ENCODE assay signal across 27 cellular contexts in genomic region chr22:38827510-38827909, GRCh38.
"Had no signal": no experiment of that assay in that cellular context is flagged by ENCODE, and none has a peak within 500 bp of the region (broad histone marks: within the 10 kb centered on the region; RNA-seq: fewer than 3 reads in every experiment).

No MANE protein-coding gene starts in this region.

- ATAC-seq: stimulated activated effector memory CD8-positive, alpha-beta T cell treated with anti-CD3 and anti-CD28 coated beads, Interleukin-12 subunit alpha, Interleukin-12 subunit beta, amount 100 ng/mL, for 72 hours; stimulated activated memory B cell treated with anti-CD40 and anti-IgM and Interleukin-4, amounts not matched to agents 10 μg/mL and 1 μg/mL and 100 μg/mL, for 72 hours; stimulated activated naive B cell treated with anti-CD40 and anti-IgM and Interleukin-4, amounts not matched to agents 10 μg/mL and 1 μg/mL and 100 μg/mL, for 72 hours; stimulated activated naive CD8-positive, alpha-beta T cell treated with anti-CD3 and anti-CD28 coated beads, Interleukin-15, amount 100 ng/mL, for 72 hours; stimulated activated naive CD8-positive, alpha-beta T cell treated with anti-CD3 and anti-CD28 coated beads, Interleukin-15, Interleukin-2, amounts not matched to agents 100 U/mL and 50 U/mL, for 24 hours; upper lobe of right lung had no signal

- H3K27ac ChIP-seq: stomach, suprapubic skin, testis, thoracic aorta, thyroid gland, tibial artery, tibial nerve, transverse colon, upper lobe of left lung, upper lobe of right lung, uterus, vagina had no signal

- H3K36me3 ChIP-seq: suprapubic skin, thyroid gland, transverse colon, upper lobe of left lung, upper lobe of right lung, uterus, vagina had no signal

- H3K4me3 ChIP-seq: stomach, suprapubic skin, testis, thoracic aorta, thyroid gland, tibial artery, tibial nerve, transverse colon, upper lobe of left lung, upper lobe of right lung, uterus, vagina had no signal

- DNase-seq: stimulated activated CD4-positive, alpha-beta T cell treated with anti-CD3 and anti-CD28 coated beads, Interleukin-2, amount 100 ng/mL, for 48 hours; stimulated activated CD4-positive, alpha-beta T cell treated with anti-CD3 and anti-CD28 coated beads, Interleukin-4, amount 100 ng/mL, for 1 hour; stimulated activated CD4-positive, alpha-beta T cell treated with anti-CD3 and anti-CD28 coated beads, Interleukin-4, amount 100 ng/mL, for 24 hours; stimulated activated CD4-positive, alpha-beta T cell treated with anti-CD3 and anti-CD28 coated beads, Interleukin-4, amount 100 ng/mL, for 4 hours; stimulated activated CD8-positive, alpha-beta memory T cell treated with anti-CD3 and anti-CD28 coated beads, Interleukin-4, amount 100 ng/mL, for 48 hours; stimulated activated naive B cell treated with anti-CD40 and anti-IgM and Interleukin-4, amounts not matched to agents 10 μg/mL and 1 μg/mL and 100 μg/mL, for 72 hours; stimulated activated naive CD4-positive, alpha-beta T cell; stimulated activated naive CD4-positive, alpha-beta T cell treated with Interleukin-2 at 50 U/mL for 16 hours; stimulated activated naive CD8-positive, alpha-beta T cell treated with anti-CD3 and anti-CD28 coated beads, Interleukin-15, amount 100 ng/mL, for 72 hours; stimulated activated naive CD8-positive, alpha-beta T cell treated with anti-CD3 and anti-CD28 coated beads, Interleukin-15, Interleukin-2, amounts not matched to agents 100 U/mL and 50 U/mL, for 24 hours; stomach; substantia nigra; testis; thyroid gland; tibial artery; transverse colon; trophoblast cell; upper lobe of left lung; upper lobe of right lung; uterus had no signal

- H3K27me3 ChIP-seq: stomach, suprapubic skin, testis, thyroid gland, tibial artery, tibial nerve, transverse colon, upper lobe of left lung, upper lobe of right lung, uterus, vagina had no signal

- H3K9me3 ChIP-seq: stomach, suprapubic skin, testis, thoracic aorta, thyroid gland, tibial artery, transverse colon, upper lobe of left lung, upper lobe of right lung, uterus, vagina had no signal

- FAIRE-seq: urothelium cell line had no signal

- H3K4me1 ChIP-seq: stomach, suprapubic skin, testis, thyroid gland, tibial artery, tibial nerve, transverse colon, upper lobe of right lung, uterus, vagina had no signal
